In genomic region chr14:64879635-64880381, GRCh38 we compare ENCODE assay signal across 1 cellular context.
TF ChIP-seq lines count a peak whose summit lies in the region.

TSS of gene SPTB (minus strand) at chr14:64879907. CDS start at chr14:64823094, 56,813 bp downstream.

TF ChIP-seq in HepG2, 621 proteins besides CTCF, POLR2A, EP300 and RAD21:
- TF ChIP-seq, protein P1, sequence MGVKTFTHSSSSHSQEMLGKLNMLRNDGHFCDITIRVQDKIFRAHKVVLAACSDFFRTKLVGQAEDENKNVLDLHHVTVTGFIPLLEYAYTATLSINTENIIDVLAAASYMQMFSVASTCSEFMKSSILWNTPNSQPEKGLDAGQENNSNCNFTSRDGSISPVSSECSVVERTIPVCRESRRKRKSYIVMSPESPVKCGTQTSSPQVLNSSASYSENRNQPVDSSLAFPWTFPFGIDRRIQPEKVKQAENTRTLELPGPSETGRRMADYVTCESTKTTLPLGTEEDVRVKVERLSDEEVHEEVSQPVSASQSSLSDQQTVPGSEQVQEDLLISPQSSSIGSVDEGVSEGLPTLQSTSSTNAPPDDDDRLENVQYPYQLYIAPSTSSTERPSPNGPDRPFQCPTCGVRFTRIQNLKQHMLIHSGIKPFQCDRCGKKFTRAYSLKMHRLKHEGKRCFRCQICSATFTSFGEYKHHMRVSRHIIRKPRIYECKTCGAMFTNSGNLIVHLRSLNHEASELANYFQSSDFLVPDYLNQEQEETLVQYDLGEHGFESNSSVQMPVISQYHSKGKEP (CRISPR knock-in tag; IDR thresholded peaks at IDR 0.05): no peak
- TF ChIP-seq ZNF773 (CRISPR knock-in tag; IDR thresholded peaks at IDR 0.05; ENCODE audit: borderline replicate concordance) (no peak), PREB (CRISPR knock-in tag; IDR thresholded peaks at IDR 0.05) (no peak), ZSCAN29 (CRISPR knock-in tag; conservative IDR thresholded peaks at IDR 0.05) (no peak), CENPX (CRISPR knock-in tag; IDR thresholded peaks at IDR 0.05) (no peak)
- TF ChIP-seq, protein P2, sequence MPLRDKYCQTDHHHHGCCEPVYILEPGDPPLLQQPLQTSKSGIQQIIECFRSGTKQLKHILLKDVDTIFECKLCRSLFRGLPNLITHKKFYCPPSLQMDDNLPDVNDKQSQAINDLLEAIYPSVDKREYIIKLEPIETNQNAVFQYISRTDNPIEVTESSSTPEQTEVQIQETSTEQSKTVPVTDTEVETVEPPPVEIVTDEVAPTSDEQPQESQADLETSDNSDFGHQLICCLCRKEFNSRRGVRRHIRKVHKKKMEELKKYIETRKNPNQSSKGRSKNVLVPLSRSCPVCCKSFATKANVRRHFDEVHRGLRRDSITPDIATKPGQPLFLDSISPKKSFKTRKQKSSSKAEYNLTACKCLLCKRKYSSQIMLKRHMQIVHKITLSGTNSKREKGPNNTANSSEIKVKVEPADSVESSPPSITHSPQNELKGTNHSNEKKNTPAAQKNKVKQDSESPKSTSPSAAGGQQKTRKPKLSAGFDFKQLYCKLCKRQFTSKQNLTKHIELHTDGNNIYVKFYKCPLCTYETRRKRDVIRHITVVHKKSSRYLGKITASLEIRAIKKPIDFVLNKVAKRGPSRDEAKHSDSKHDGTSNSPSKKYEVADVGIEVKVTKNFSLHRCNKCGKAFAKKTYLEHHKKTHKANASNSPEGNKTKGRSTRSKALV (CRISPR knock-in tag; IDR thresholded peaks at IDR 0.05): 0 out of 2 replicates have a peak, but pooled peaks have one; percentile 32
